Comparison of ENCODE assay signal across 1 cellular context in genomic region chr1:158819461-158820443, GRCh38.
TF ChIP-seq lines count a peak whose summit lies in the region.

No MANE protein-coding gene starts in this region.

TF ChIP-seq in SK-N-SH treated with all-trans-retinoic acid at 6 μM for 48 hours, 23 proteins besides CTCF, POLR2A, EP300 and RAD21 (continued from another document):
- TF ChIP-seq PATZ1 (CRISPR knock-in tag; IDR thresholded peaks at IDR 0.05; ENCODE audit: borderline replicate concordance): no peak
- no peak for TF ChIP-seq OSR1 (CRISPR knock-in tag; IDR thresholded peaks at IDR 0.05)
- no peak for TF ChIP-seq ZNF70 (CRISPR knock-in tag; IDR thresholded peaks at IDR 0.05)
- no peak for TF ChIP-seq BACH2 (CRISPR knock-in tag; IDR thresholded peaks at IDR 0.05; ENCODE audit: borderline replicate concordance)
TF ChIP-seq in SK-N-SH treated with all-trans-retinoic acid at 6 μM for 48 hours: peak in this region for 0.
